ENCODE assay signal across 8 cellular contexts in genomic region chr18:159037-159652, GRCh38. TPM values are rescaled to one million over a fixed set of nuclear protein-coding genes. Genes with fewer than 3 reads are reported as not detected.
DNase-seq lines count a peak whose midpoint lies in the region; ATAC-seq, FAIRE-seq and TF ChIP-seq lines count a peak whose summit lies in the region.

No MANE protein-coding gene starts in this region.

- H3K36me3 ChIP-seq in MG63: peaks cover 29% of the 10 kb centered on the region
- H3K36me3 ChIP-seq in K562 (ENCODE audit: control insufficient read depth, insufficient read depth, low read length): peaks cover 37% of the 10 kb centered on the region
- H3K36me3 ChIP-seq in thymus (ENCODE audit: control insufficient read depth, insufficient read depth): no peaks in the 10 kb centered on the region

- FAIRE-seq in K562 (lab: Jason Lieb, UNC): peak; percentile 40

- peak overlapping the region; percentile 91 for H2AFZ ChIP-seq in K562 (ENCODE audit: low read depth, low read length)

- peak overlapping the region; percentile 92 for H3K27ac Mint-ChIP-seq in activated CD8-positive, alpha-beta memory T cell treated with anti-CD3 and anti-CD28 coated beads, Interleukin-2, amount 10 ng/mL, durations not matched to agents 7 days and 5 days

- DNase-seq in activated CD8-positive, alpha-beta memory T cell treated with anti-CD3 and anti-CD28 coated beads, Interleukin-2, amount 10 ng/mL, durations not matched to agents 7 days and 5 days: no peak
- DNase-seq in activated CD8-positive, alpha-beta memory T cell treated with anti-CD3 and anti-CD28 coated beads for 24 hours: no peak
- DNase-seq in MG63 (no peak), K562 (ENCODE audit: extremely low read depth in 1 of 4, low spot score in 3 of 4) (peak in 2 of 4 experiments; percentile 27 to 47), kidney tubule cell (ENCODE audit: low spot score) (peak; percentile 25), T1000 (lab: John Stamatoyannopoulos, UW) (no peak)
- no peak for DNase-seq in stimulated activated CD8-positive, alpha-beta memory T cell treated with anti-CD3 and anti-CD28 coated beads, Interleukin-4, amount 100 ng/mL, for 48 hours

- WGBS in K562 (ENCODE audit: insufficient coverage, low coverage, missing lambda C conversion rate): under 1% methylated on average over 23 of the region's 23 CpGs
- WGBS in thymus: 4% methylated on average over 23 of the region's 23 CpGs

- TF ChIP-seq RAD21 in K562 (CRISPR knock-in tag; conservative IDR thresholded peaks at IDR 0.05 in 1 of 2, IDR thresholded peaks at IDR 0.05 in 1 of 2): no peak

- H3K4me3 ChIP-seq in MG63 (peak overlapping the region; percentile 67), K562 (peak overlapping the region; percentile 97), thymus (ENCODE audit: low read length) (peak overlapping the region; percentile 89)

- no peaks in the 10 kb centered on the region for H3K27me3 Mint-ChIP-seq in activated CD8-positive, alpha-beta memory T cell treated with anti-CD3 and anti-CD28 coated beads, Interleukin-2, amount 10 ng/mL, durations not matched to agents 7 days and 5 days

- peaks cover 12% of the 10 kb centered on the region for H3K36me3 Mint-ChIP-seq in activated CD8-positive, alpha-beta memory T cell treated with anti-CD3 and anti-CD28 coated beads, Interleukin-2, amount 10 ng/mL, durations not matched to agents 7 days and 5 days

- peaks cover 19 to 25% of the 10 kb centered on the region in 2 experiments; a peak in 4 of 5 replicates for H3K4me1 ChIP-seq in K562 (replicated peaks in 1 of 2; ENCODE audit: control insufficient read depth in 2 of 2, insufficient read depth in 2 of 2, low read length in 2 of 2)
- peaks cover 7% of the 10 kb centered on the region for H3K4me1 ChIP-seq in thymus (ENCODE audit: control insufficient read depth, insufficient read depth, low read length)

- H3K4me3 Mint-ChIP-seq in activated CD8-positive, alpha-beta memory T cell treated with anti-CD3 and anti-CD28 coated beads, Interleukin-2, amount 10 ng/mL, durations not matched to agents 7 days and 5 days: peak overlapping the region; percentile 89

- H3K4me1 Mint-ChIP-seq in activated CD8-positive, alpha-beta memory T cell treated with anti-CD3 and anti-CD28 coated beads, Interleukin-2, amount 10 ng/mL, durations not matched to agents 7 days and 5 days: peaks cover 28% of the 10 kb centered on the region

- TSS peak; percentile 53 for BruUV-seq in K562 (replicated peaks; lab: Mats Ljungman, UMichigan)

- TF ChIP-seq POLR2A in K562 (conservative IDR thresholded peaks at IDR 0.05): no peak

- CTCF ChIA-PET in activated CD8-positive, alpha-beta memory T cell treated with anti-CD3 and anti-CD28 coated beads, Interleukin-2, amount 10 ng/mL, durations not matched to agents 7 days and 5 days (lab: Charles Lee): interaction anchor here (1.6 kb wide), 1 partner anchor 106 kb away, joined by 3 read pairs; no protein-coding TSS in a partner anchor
- CTCF ChIA-PET in K562 (lab: Yijun Ruan, JAX; ENCODE audit: low intra/inter-chr PET ratio): no interaction called here

- H3K9me3 ChIP-seq in MG63 (no peaks in the 10 kb centered on the region), K562 (replicated peaks; ENCODE audit: control insufficient read depth, insufficient read depth, low read depth, low read length) (no peaks in the 10 kb centered on the region), thymus (ENCODE audit: control insufficient read depth) (no peaks in the 10 kb centered on the region)

- no peak for TF ChIP-seq CTCF in K562 (IDR thresholded peaks at IDR 0.05 in 2 of 3, conservative IDR thresholded peaks at IDR 0.05 in 1 of 3; ENCODE audit: insufficient read depth in 2 of 3, low read depth in 1 of 3, low read length in 3 of 3)

- H3K9me1 ChIP-seq in K562 (ENCODE audit: control insufficient read depth, insufficient read depth, low read length): no peaks in the 10 kb centered on the region

- H4K20me1 ChIP-seq in K562 (replicated peaks; ENCODE audit: control insufficient read depth, insufficient read depth, low read length): peaks cover 7% of the 10 kb centered on the region; the same call in 1 of the 2 replicates

- peak overlapping the region; percentile 94 for H3K27ac ChIP-seq in K562 (ENCODE audit: extremely low read depth, low read depth, low read length)
- H3K27ac ChIP-seq in thymus (ENCODE audit: low read depth): peak overlapping the region; percentile 92

- intact Hi-C loops in K562 (cut with micrococcal nuclease): loop anchor here (5.0 kb wide), 2 partner anchors 47 to 108 kb away; partner anchors contain the start of gene THOC1

- peak overlapping the region; percentile 69 to 97 for H3K9ac ChIP-seq in K562 (ENCODE audit: insufficient read depth in 1 of 2, low read depth in 2 of 2, low read length in 2 of 2)

- no peak for TF ChIP-seq EP300 in K562 (IDR thresholded peaks at IDR 0.05; ENCODE audit: low read length)

- in situ Hi-C loops in K562 (cut with MboI): no loop called here

- peak overlapping the region; percentile 96 for H3K4me2 ChIP-seq in K562 (ENCODE audit: insufficient read depth, low read length)

- no peaks in the 10 kb centered on the region for H3K9me3 Mint-ChIP-seq in activated CD8-positive, alpha-beta memory T cell treated with anti-CD3 and anti-CD28 coated beads, Interleukin-2, amount 10 ng/mL, durations not matched to agents 7 days and 5 days (ENCODE audit: low read depth)

- POLR2A ChIA-PET in K562 (lab: Yijun Ruan, JAX): interaction anchor here (0.7 to 3.8 kb wide), 5 partner anchors 12 to 550 kb away, joined by 3 to 23 read pairs (median 3); no protein-coding TSS in a partner anchor

- H3K27me3 ChIP-seq in MG63: no peaks in the 10 kb centered on the region
- H3K27me3 ChIP-seq in K562 (ENCODE audit: control insufficient read depth in 2 of 2, insufficient read depth in 2 of 2, low read length in 2 of 2): no peaks in the 10 kb centered on the region
- H3K27me3 ChIP-seq in thymus (ENCODE audit: control insufficient read depth, insufficient read depth): no peaks in the 10 kb centered on the region

- ATAC-seq in activated CD8-positive, alpha-beta memory T cell treated with anti-CD3 and anti-CD28 coated beads, Interleukin-2, amount 10 ng/mL, durations not matched to agents 7 days and 5 days: no peak
- peak; percentile 22 for ATAC-seq in K562

- H3K79me2 ChIP-seq in K562 (ENCODE audit: control insufficient read depth, insufficient read depth, low read length): peaks cover 58% of the 10 kb centered on the region

TF ChIP-seq in K562, 482 proteins besides CTCF, POLR2A, EP300 and RAD21 (continues in another document):
- TF ChIP-seq ZNF316 (IDR thresholded peaks at IDR 0.05) (peak; percentile 54; the same call in 1 of the 2 replicates), ZKSCAN8 (CRISPR knock-in tag; IDR thresholded peaks at IDR 0.05) (no peak), ZNF224 (CRISPR knock-in tag; IDR thresholded peaks at IDR 0.05) (0 out of 2 replicates have a peak, but pooled peaks have one; percentile 10), PKNOX1 (IDR thresholded peaks at IDR 0.05) (peak; percentile 56), ZNF143 (CRISPR knock-in tag; IDR thresholded peaks at IDR 0.05) (no peak), SAP30 (IDR thresholded peaks at IDR 0.05; ENCODE audit: borderline replicate concordance, insufficient read depth, low read depth, low read length, poor library complexity, severe bottlenecking) (peak; percentile 73), THRB (CRISPR knock-in tag; conservative IDR thresholded peaks at IDR 0.05) (0 out of 2 replicates have a peak, but pooled peaks have one; percentile 32), SMAD4 (CRISPR knock-in tag; conservative IDR thresholded peaks at IDR 0.05) (no peak), MCM3 (IDR thresholded peaks at IDR 0.05) (no peak)

RNA-seq across cellular contexts. Expression of gene USP14, which starts 0.8 kb away (rescaled TPM):
- 10 to 100 TPM; 65.2 to 84.0 TPM for total RNA-seq in activated CD8-positive, alpha-beta memory T cell treated with anti-CD3 and anti-CD28 coated beads, Interleukin-2, amount 10 ng/mL, durations not matched to agents 7 days and 5 days
- total RNA-seq in MG63 (2014; rRNA removed; shearing (Covaris generic); ENCODE audit: low replicate concordance): 13.1 and 25.8 TPM in 2 replicates
- total RNA-seq in K562 (2011; cell fraction: chromatin; rRNA removed; ENCODE audit: low replicate concordance): 31.1 and 120 TPM in 2 replicates
- total RNA-seq in K562 (2011; cell fraction: nucleolus; rRNA removed): 14.7 and 20.5 TPM in 2 replicates
- 38.9 and 53.7 TPM in 2 replicates for total RNA-seq in K562 (2011; cell fraction: nucleoplasm; rRNA removed)
- total RNA-seq in K562 (2014; rRNA removed) (18.7 and 20.5 TPM in 2 replicates), K562 (2014; rRNA removed; fragmentation: Illumina TruSeq; extraction: Trizol) (34.3 and 37.5 TPM in 2 replicates), K562 (2015; rRNA removed; fragmentation: Illumina TruSeq; extraction: Trizol) (25.7 and 28.3 TPM in 2 replicates), K562 (2021) (114 and 122 TPM in 2 replicates)
- polyA plus RNA-seq in K562 (2011; rRNA removed) (56.5 and 63.9 TPM in 2 replicates), K562 (2014; fragmentation: Illumina TruSeq; extraction: Trizol) (124 and 129 TPM in 2 replicates), K562 (2014; fragmentation: Nextera tagmentation; extraction: Ambion mirVana) (10 to 100 TPM; 34.4 to 40.3 TPM), K562 (2014; rRNA removed) (44.6 and 67.2 TPM in 2 replicates), thymus (28.4 TPM)
- 10.5 and 22.7 TPM in 2 replicates for polyA plus RNA-seq in K562 (2011; cell fraction: cytosol; rRNA removed)
- 24.4 and 57.0 TPM in 2 replicates for polyA plus RNA-seq in K562 (2011; cell fraction: nucleus; rRNA removed)
- 63.7 and 85.9 TPM in 2 replicates for polyA plus RNA-seq in K562 (2012)
- 35.5 and 64.2 TPM in 2 replicates for polyA minus RNA-seq in K562 (2011; rRNA and poly(A)+ RNA removed)
- polyA minus RNA-seq in K562 (2011; cell fraction: cytosol; rRNA and poly(A)+ RNA removed): 51.2 and 61.3 TPM in 2 replicates
- polyA minus RNA-seq in K562 (2011; cell fraction: nucleus; rRNA and poly(A)+ RNA removed): 13.6 and 32.7 TPM in 2 replicates
